In genomic region chr16:65661451-65661850, GRCh38 we compare ENCODE assay signal across 17 cellular contexts.
"Had no signal": no experiment of that assay in that cellular context is flagged by ENCODE, and none has a peak within 500 bp of the region (broad histone marks: within the 10 kb centered on the region; RNA-seq: fewer than 3 reads in every experiment).

No MANE protein-coding gene starts in this region.

- H3K9me3 Mint-ChIP-seq: mesothelial cell of epicardium had no signal

- H3K36me3 Mint-ChIP-seq: mesothelial cell of epicardium had no signal

- H3K4me3 ChIP-seq: coronary artery, dorsolateral prefrontal cortex, esophagus muscularis mucosa, gastroesophageal sphincter, heart left ventricle, left ventricle myocardium inferior, lower lobe of right lung, mucosa of descending colon had no signal

- DNase-seq: dermis blood vessel endothelial cell; dorsolateral prefrontal cortex; effector CD4-positive, alpha-beta T cell; effector memory CD4-positive, alpha-beta T cell; foreskin keratinocyte; heart left ventricle; hippocampal formation; left cardiac atrium; left ventricle myocardium inferior; lower lobe of right lung; mesenchymal stem cell; mucosa of descending colon had no signal

- ATAC-seq: foreskin keratinocyte, gastroesophageal sphincter, heart left ventricle, left cardiac atrium, left lobe of liver, lower lobe of right lung, mucosa of descending colon had no signal

- H3K27ac ChIP-seq: coronary artery, dorsolateral prefrontal cortex, esophagus muscularis mucosa, foreskin keratinocyte, gastroesophageal sphincter, heart left ventricle, left ventricle myocardium inferior, lower lobe of right lung had no signal

- H3K4me3 Mint-ChIP-seq: mesothelial cell of epicardium had no signal

- H3K9me3 ChIP-seq: esophagus muscularis mucosa, gastroesophageal sphincter, heart left ventricle, left ventricle myocardium inferior, lower lobe of right lung had no signal

- H3K27ac Mint-ChIP-seq: mesothelial cell of epicardium had no signal

- H3K36me3 ChIP-seq: esophagus muscularis mucosa, gastroesophageal sphincter, heart left ventricle, left ventricle myocardium inferior, lower lobe of right lung had no signal

- H3K4me1 ChIP-seq: esophagus muscularis mucosa, gastroesophageal sphincter had no signal

- H3K27me3 ChIP-seq: foreskin keratinocyte, gastroesophageal sphincter had no signal
